In the genomic region with DNA sequence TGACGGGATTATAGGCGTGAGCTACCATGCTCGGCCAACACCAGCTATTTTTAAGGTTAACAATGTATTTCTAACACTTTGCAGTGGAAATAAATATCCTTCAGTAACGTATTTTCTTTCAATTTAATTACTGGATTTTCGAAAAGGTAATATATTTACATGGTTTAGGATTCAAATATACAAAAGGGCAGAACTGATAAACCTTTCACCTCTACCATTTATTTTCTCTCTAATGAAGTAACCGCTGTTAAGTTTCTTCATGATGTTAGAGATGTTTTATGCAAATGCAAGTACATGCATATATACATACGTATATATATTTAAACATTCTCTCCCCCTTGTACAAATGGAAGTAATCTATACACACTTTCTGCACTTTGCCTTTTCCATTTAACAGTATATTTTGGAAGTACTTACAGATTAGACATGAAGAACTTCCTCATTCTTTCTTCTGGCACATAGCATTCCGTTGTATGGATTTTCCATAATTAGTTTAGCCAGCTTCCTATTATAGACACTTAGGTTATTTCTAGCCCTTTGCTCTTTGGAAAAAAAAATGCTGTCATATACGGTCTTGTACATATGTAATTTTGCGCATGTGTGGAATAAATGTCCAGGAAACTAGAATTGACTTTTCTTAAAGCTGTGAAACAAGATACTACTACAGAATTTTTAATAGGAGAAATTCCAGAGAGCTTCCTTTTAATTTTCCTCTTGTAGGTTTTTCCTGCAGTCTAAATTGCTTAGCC, we compare ENCODE assay signal across 9 cellular contexts. TPM values are rescaled to one million over a fixed set of nuclear protein-coding genes. Genes with fewer than 3 reads are reported as not detected.
A peak's percentile ranks its signal among the peaks of the same experiment; 100 is the strongest.
DNase-seq lines count a peak whose midpoint lies in the region; ATAC-seq and TF ChIP-seq lines count a peak whose summit lies in the region.
"Had no signal": no experiment of that assay in that cellular context is flagged by ENCODE, and none has a peak within 500 bp of the region (broad histone marks: within the 10 kb centered on the region; RNA-seq: fewer than 3 reads in every experiment).

No MANE protein-coding gene starts in this region.

- 6% methylated on average over 10 of the region's 10 CpGs for WGBS in suprapubic skin

- peak overlapping the region; percentile 84 for H3K4me3 ChIP-seq in HUES6 (ENCODE audit: low read depth, low read length)
- peak overlapping the region; percentile 98 for H3K4me3 ChIP-seq in iPS-20b (ENCODE audit: low read length)
- H3K4me3 ChIP-seq in suprapubic skin = peak overlapping the region; percentile 67

- H3K9me3 ChIP-seq in HUES6 (ENCODE audit: control insufficient read depth, insufficient read depth, low read depth, low read length) = no peaks in the 10 kb centered on the region
- no peaks in the 10 kb centered on the region for H3K9me3 ChIP-seq in iPS-20b (ENCODE audit: insufficient read depth, low read depth, low read length)
- H3K9me3 ChIP-seq in suprapubic skin = no peaks in the 10 kb centered on the region

- H3K27ac ChIP-seq in HUES6 (ENCODE audit: low read depth, low read length) = no peak overlapping the region
- no peak overlapping the region for H3K27ac ChIP-seq in iPS-20b (ENCODE audit: low read length)
- peak overlapping the region; percentile 88 for H3K27ac ChIP-seq in suprapubic skin

- H3K36me3 Mint-ChIP-seq in activated CD8-positive, alpha-beta T cell treated with anti-CD3 and anti-CD28 coated beads, Interleukin-2, amount 10 ng/mL, durations not matched to agents 7 days and 5 days (ENCODE audit: low read depth) = peaks cover 9% of the 10 kb centered on the region

- H3K27me3 ChIP-seq in HUES6 (ENCODE audit: control insufficient read depth, insufficient read depth, low read length) = no peaks in the 10 kb centered on the region
- H3K27me3 ChIP-seq in iPS-20b (ENCODE audit: insufficient read depth, low read length) = no peaks in the 10 kb centered on the region
- no peaks in the 10 kb centered on the region for H3K27me3 ChIP-seq in suprapubic skin

- POLR2A ChIA-PET in activated CD8-positive, alpha-beta T cell treated with anti-CD3 and anti-CD28 coated beads, Interleukin-2, amount 10 ng/mL, durations not matched to agents 7 days and 5 days (lab: Charles Lee) = interaction anchor here (1.0 to 11.6 kb wide), 10 partner anchors 15 to 191 kb away, joined by 3 to 207 read pairs (median 8); a partner anchor contains a TSS

- TF ChIP-seq CTCF in suprapubic skin (IDR thresholded peaks at IDR 0.05) = no peak

- H3K9me3 Mint-ChIP-seq in activated CD8-positive, alpha-beta T cell treated with anti-CD3 and anti-CD28 coated beads, Interleukin-2, amount 10 ng/mL, durations not matched to agents 7 days and 5 days (ENCODE audit: insufficient read depth) = no peaks in the 10 kb centered on the region

- H3K4me3 Mint-ChIP-seq in activated CD8-positive, alpha-beta T cell treated with anti-CD3 and anti-CD28 coated beads, Interleukin-2, amount 10 ng/mL, durations not matched to agents 7 days and 5 days = peak overlapping the region; percentile 91

- DNase-seq in Caki2 (ENCODE audit: low read depth) (peak; percentile 79), suprapubic skin (ENCODE audit: low spot score in 2 of 2) (no peak), foreskin melanocyte (no peak), ureter (ENCODE audit: low spot score) (no peak)
- DNase-seq in activated CD8-positive, alpha-beta T cell treated with anti-CD3 and anti-CD28 coated beads, Interleukin-2, amount 10 ng/mL, durations not matched to agents 7 days and 5 days = no peak

- peaks cover 3% of the 10 kb centered on the region; the same call in 1 of the 2 replicates for H3K4me1 ChIP-seq in HUES6 (ENCODE audit: control insufficient read depth, insufficient read depth, low read length)
- H3K4me1 ChIP-seq in iPS-20b (ENCODE audit: insufficient read depth, low read length) = peaks cover 7% of the 10 kb centered on the region; the same call in 1 of the 2 replicates
- H3K4me1 ChIP-seq in suprapubic skin = peaks cover 33% of the 10 kb centered on the region

- in situ Hi-C loops in Caki2 (cut with HindIII; ENCODE audit: low pct_unique_long_range_greater_than_20kb, low sequenced_read_pairs) = no loop called here

- peaks cover 48% of the 10 kb centered on the region for H3K4me1 Mint-ChIP-seq in activated CD8-positive, alpha-beta T cell treated with anti-CD3 and anti-CD28 coated beads, Interleukin-2, amount 10 ng/mL, durations not matched to agents 7 days and 5 days (ENCODE audit: low read depth)

- H3K9ac ChIP-seq in HUES6 (ENCODE audit: low read length) (peak overlapping the region; percentile 63), iPS-20b (ENCODE audit: low read depth, low read length) (no peak overlapping the region; the same call in 1 of the 2 replicates)

- CTCF ChIA-PET in activated CD8-positive, alpha-beta T cell treated with anti-CD3 and anti-CD28 coated beads, Interleukin-2, amount 10 ng/mL, durations not matched to agents 7 days and 5 days (lab: Charles Lee) = interaction anchor here (0.8 to 6.2 kb wide), 11 partner anchors 12 to 190 kb away, joined by 3 to 47 read pairs (median 7); a partner anchor contains a TSS

- TF ChIP-seq EP300 in suprapubic skin (IDR thresholded peaks at IDR 0.05) = no peak

- H3K27me3 Mint-ChIP-seq in activated CD8-positive, alpha-beta T cell treated with anti-CD3 and anti-CD28 coated beads, Interleukin-2, amount 10 ng/mL, durations not matched to agents 7 days and 5 days (ENCODE audit: low read depth) = peaks cover 10% of the 10 kb centered on the region

- ATAC-seq in activated CD8-positive, alpha-beta T cell treated with anti-CD3 and anti-CD28 coated beads, Interleukin-2, amount 10 ng/mL, durations not matched to agents 7 days and 5 days = no peak
- ATAC-seq in GM19463 (IDR thresholded peaks at IDR 0.05; ENCODE audit: unreplicated experiment) = no peak

- peak overlapping the region; percentile 95 for H3K27ac Mint-ChIP-seq in activated CD8-positive, alpha-beta T cell treated with anti-CD3 and anti-CD28 coated beads, Interleukin-2, amount 10 ng/mL, durations not matched to agents 7 days and 5 days

- H3K36me3 ChIP-seq in HUES6 (ENCODE audit: control insufficient read depth, insufficient read depth, low read length) (no peaks in the 10 kb centered on the region), iPS-20b (ENCODE audit: insufficient read depth, low read depth, low read length) (no peaks in the 10 kb centered on the region), suprapubic skin (no peaks in the 10 kb centered on the region)

- TF ChIP-seq POLR2A in suprapubic skin (IDR thresholded peaks at IDR 0.05) = no peak

RNA-seq across cellular contexts. Expression of a gene that starts 14.9 kb away (rescaled TPM):
- total RNA-seq in Caki2 (2014; rRNA removed; shearing (Covaris generic); ENCODE audit: low replicate concordance) = not detected in 2 replicates
- total RNA-seq in activated CD8-positive, alpha-beta T cell treated with anti-CD3 and anti-CD28 coated beads, Interleukin-2, amount 10 ng/mL, durations not matched to agents 7 days and 5 days = not detected
- total RNA-seq in suprapubic skin (not detected), ureter (not detected)
- total RNA-seq: T-helper 1 cell treated with Interleukin-12 subunit alpha and Interleukin-12 subunit beta and Interleukin-4 antibody, amounts not matched to agents 30 ng/mL and 1 ng/mL, for 36 hours had no signal

RNA-seq across cellular contexts. Expression of a gene that starts 40.0 kb away (rescaled TPM):
- 125 and 142 TPM in 2 replicates for total RNA-seq in Caki2 (2014; rRNA removed; shearing (Covaris generic); ENCODE audit: low replicate concordance)
- total RNA-seq in activated CD8-positive, alpha-beta T cell treated with anti-CD3 and anti-CD28 coated beads, Interleukin-2, amount 10 ng/mL, durations not matched to agents 7 days and 5 days = 100 to 1,000 TPM; 190 to 195 TPM
- total RNA-seq in suprapubic skin = 1,000 to 10,000 TPM; 2,326 to 8,649 (median 2,541) TPM
- total RNA-seq in ureter = 744 TPM
